In the genomic region with DNA sequence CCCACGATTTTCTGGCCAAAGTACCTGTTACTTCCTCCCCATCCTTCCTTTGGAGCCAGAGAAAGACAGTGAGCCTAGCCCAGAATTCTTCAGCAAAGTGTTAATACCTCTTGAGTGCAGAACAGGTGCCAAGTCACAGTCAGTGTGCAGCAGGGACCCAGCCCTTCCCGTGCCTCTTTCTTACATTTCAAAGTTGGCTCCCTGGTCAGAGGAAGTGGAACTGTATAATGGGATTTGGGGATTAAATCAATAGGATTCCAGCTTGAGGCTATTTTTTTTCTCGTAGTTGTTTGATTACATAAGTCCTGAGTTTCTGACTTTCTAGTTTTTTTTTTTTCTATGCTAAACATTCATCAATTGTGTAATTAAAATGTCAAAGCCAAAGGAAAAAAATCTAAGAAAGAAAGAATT, we compare ENCODE assay signal across 1 cellular context.
TF ChIP-seq lines count a peak whose summit lies in the region.

No MANE protein-coding gene starts in this region.

TF ChIP-seq in HCT116, 20 proteins besides CTCF, POLR2A, EP300 and RAD21 (continued from another document):
- TF ChIP-seq TCF7L2 (IDR thresholded peaks at IDR 0.05; ENCODE audit: borderline replicate concordance, extremely low read depth, insufficient read depth, insufficient read length) = peak; percentile 95
